In the genomic region with DNA sequence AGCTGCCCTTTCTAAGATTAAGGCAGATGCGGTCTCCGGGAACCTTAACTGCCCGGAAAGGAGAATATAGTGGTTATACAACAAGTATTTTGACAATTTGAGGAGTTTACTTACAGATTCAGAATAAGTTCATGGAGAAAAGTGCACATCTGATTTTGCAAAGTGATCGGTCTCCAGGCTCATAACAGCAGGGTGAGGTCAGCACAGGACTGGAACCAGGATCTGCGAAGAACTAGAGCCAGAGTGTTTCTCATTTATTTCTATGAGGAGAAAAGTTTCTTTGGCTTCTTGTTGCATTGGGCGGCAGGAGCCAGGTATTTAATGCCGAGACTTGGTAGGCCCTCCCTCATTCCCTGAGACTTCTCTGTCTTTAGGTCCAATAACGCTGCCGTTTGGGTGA, we compare ENCODE assay signal across 1 cellular context.
TF ChIP-seq lines count a peak whose summit lies in the region.

No MANE protein-coding gene starts in this region.

TF ChIP-seq in GM23338, 12 proteins besides CTCF, POLR2A, EP300 and RAD21:
- TF ChIP-seq, protein P1, sequence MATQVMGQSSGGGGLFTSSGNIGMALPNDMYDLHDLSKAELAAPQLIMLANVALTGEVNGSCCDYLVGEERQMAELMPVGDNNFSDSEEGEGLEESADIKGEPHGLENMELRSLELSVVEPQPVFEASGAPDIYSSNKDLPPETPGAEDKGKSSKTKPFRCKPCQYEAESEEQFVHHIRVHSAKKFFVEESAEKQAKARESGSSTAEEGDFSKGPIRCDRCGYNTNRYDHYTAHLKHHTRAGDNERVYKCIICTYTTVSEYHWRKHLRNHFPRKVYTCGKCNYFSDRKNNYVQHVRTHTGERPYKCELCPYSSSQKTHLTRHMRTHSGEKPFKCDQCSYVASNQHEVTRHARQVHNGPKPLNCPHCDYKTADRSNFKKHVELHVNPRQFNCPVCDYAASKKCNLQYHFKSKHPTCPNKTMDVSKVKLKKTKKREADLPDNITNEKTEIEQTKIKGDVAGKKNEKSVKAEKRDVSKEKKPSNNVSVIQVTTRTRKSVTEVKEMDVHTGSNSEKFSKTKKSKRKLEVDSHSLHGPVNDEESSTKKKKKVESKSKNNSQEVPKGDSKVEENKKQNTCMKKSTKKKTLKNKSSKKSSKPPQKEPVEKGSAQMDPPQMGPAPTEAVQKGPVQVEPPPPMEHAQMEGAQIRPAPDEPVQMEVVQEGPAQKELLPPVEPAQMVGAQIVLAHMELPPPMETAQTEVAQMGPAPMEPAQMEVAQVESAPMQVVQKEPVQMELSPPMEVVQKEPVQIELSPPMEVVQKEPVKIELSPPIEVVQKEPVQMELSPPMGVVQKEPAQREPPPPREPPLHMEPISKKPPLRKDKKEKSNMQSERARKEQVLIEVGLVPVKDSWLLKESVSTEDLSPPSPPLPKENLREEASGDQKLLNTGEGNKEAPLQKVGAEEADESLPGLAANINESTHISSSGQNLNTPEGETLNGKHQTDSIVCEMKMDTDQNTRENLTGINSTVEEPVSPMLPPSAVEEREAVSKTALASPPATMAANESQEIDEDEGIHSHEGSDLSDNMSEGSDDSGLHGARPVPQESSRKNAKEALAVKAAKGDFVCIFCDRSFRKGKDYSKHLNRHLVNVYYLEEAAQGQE (IDR thresholded peaks at IDR 0.05; ENCODE audit: unreplicated experiment) = no peak
- TF ChIP-seq EZH2 (IDR thresholded peaks at IDR 0.05; ENCODE audit: low read depth, unreplicated experiment) = no peak
- TF ChIP-seq EZH2phosphoT487 (IDR thresholded peaks at IDR 0.05; ENCODE audit: unreplicated experiment) = no peak
- no peak for TF ChIP-seq NANOG (IDR thresholded peaks at IDR 0.05; ENCODE audit: borderline replicate concordance)
- no peak for TF ChIP-seq STAT1 (IDR thresholded peaks at IDR 0.05; ENCODE audit: unreplicated experiment)
- no peak for TF ChIP-seq CREB1 (CRISPR knock-in tag; IDR thresholded peaks at IDR 0.05; ENCODE audit: low read depth)
- no peak for TF ChIP-seq ZNF114 (CRISPR knock-in tag; IDR thresholded peaks at IDR 0.05)
- TF ChIP-seq, protein P2, sequence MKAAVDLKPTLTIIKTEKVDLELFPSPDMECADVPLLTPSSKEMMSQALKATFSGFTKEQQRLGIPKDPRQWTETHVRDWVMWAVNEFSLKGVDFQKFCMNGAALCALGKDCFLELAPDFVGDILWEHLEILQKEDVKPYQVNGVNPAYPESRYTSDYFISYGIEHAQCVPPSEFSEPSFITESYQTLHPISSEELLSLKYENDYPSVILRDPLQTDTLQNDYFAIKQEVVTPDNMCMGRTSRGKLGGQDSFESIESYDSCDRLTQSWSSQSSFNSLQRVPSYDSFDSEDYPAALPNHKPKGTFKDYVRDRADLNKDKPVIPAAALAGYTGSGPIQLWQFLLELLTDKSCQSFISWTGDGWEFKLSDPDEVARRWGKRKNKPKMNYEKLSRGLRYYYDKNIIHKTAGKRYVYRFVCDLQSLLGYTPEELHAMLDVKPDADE (IDR thresholded peaks at IDR 0.05) = no peak
- no peak for TF ChIP-seq JUNB (IDR thresholded peaks at IDR 0.05; ENCODE audit: unreplicated experiment)
- TF ChIP-seq, protein P3, sequence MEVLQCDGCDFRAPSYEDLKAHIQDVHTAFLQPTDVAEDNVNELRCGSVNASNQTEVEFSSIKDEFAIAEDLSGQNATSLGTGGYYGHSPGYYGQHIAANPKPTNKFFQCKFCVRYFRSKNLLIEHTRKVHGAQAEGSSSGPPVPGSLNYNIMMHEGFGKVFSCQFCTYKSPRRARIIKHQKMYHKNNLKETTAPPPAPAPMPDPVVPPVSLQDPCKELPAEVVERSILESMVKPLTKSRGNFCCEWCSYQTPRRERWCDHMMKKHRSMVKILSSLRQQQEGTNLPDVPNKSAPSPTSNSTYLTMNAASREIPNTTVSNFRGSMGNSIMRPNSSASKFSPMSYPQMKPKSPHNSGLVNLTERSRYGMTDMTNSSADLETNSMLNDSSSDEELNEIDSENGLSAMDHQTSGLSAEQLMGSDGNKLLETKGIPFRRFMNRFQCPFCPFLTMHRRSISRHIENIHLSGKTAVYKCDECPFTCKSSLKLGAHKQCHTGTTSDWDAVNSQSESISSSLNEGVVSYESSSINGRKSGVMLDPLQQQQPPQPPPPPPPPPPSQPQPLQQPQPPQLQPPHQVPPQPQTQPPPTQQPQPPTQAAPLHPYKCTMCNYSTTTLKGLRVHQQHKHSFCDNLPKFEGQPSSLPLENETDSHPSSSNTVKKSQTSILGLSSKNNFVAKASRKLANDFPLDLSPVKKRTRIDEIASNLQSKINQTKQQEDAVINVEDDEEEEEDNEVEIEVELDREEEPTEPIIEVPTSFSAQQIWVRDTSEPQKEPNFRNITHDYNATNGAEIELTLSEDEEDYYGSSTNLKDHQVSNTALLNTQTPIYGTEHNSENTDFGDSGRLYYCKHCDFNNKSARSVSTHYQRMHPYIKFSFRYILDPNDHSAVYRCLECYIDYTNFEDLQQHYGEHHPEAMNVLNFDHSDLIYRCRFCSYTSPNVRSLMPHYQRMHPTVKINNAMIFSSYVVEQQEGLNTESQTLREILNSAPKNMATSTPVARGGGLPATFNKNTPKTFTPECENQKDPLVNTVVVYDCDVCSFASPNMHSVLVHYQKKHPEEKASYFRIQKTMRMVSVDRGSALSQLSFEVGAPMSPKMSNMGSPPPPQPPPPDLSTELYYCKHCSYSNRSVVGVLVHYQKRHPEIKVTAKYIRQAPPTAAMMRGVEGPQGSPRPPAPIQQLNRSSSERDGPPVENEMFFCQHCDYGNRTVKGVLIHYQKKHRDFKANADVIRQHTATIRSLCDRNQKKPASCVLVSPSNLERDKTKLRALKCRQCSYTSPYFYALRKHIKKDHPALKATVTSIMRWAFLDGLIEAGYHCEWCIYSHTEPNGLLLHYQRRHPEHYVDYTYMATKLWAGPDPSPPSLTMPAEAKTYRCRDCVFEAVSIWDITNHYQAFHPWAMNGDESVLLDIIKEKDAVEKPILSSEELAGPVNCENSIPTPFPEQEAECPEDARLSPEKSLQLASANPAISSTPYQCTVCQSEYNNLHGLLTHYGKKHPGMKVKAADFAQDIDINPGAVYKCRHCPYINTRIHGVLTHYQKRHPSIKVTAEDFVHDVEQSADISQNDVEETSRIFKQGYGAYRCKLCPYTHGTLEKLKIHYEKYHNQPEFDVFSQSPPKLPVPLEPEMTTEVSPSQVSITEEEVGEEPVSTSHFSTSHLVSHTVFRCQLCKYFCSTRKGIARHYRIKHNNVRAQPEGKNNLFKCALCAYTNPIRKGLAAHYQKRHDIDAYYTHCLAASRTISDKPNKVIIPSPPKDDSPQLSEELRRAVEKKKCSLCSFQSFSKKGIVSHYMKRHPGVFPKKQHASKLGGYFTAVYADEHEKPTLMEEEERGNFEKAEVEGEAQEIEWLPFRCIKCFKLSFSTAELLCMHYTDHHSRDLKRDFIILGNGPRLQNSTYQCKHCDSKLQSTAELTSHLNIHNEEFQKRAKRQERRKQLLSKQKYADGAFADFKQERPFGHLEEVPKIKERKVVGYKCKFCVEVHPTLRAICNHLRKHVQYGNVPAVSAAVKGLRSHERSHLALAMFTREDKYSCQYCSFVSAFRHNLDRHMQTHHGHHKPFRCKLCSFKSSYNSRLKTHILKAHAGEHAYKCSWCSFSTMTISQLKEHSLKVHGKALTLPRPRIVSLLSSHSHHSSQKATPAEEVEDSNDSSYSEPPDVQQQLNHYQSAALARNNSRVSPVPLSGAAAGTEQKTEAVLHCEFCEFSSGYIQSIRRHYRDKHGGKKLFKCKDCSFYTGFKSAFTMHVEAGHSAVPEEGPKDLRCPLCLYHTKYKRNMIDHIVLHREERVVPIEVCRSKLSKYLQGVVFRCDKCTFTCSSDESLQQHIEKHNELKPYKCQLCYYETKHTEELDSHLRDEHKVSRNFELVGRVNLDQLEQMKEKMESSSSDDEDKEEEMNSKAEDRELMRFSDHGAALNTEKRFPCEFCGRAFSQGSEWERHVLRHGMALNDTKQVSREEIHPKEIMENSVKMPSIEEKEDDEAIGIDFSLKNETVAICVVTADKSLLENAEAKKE (CRISPR knock-in tag; IDR thresholded peaks at IDR 0.05) = no peak
- no peak for TF ChIP-seq ZNF331 (CRISPR knock-in tag; IDR thresholded peaks at IDR 0.05; ENCODE audit: low read depth)
- no peak for TF ChIP-seq POLR2AphosphoS5 (IDR thresholded peaks at IDR 0.05; ENCODE audit: low read depth)
